ENCODE assay signal across 21 cellular contexts in the genomic region with DNA sequence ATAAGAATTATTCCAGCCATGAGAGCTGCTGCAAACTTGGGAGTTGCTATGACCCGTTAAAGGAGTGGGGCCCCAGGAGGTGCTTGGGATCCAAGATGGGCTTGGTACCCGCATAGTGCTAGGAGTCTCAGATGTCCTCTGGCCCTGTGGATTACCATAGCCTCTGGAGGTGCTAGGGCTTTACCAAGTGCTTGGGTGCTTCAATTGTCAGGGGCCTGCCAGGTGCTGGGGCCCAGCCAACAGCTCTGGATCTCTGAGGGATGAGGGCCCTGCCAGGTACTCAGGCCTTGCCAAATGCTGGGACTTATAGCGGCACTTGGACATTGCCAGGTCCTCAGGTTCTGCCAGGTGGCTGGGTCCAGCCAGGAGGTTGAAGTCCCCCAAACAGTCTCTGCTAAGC. TPM values are rescaled to one million over a fixed set of nuclear protein-coding genes. Genes with fewer than 3 reads are reported as not detected.
DNase-seq lines count a peak whose midpoint lies in the region; ATAC-seq, FAIRE-seq and TF ChIP-seq lines count a peak whose summit lies in the region.
"Had no signal": no experiment of that assay in that cellular context is flagged by ENCODE, and none has a peak within 500 bp of the region (broad histone marks: within the 10 kb centered on the region; RNA-seq: fewer than 3 reads in every experiment).

No MANE protein-coding gene starts in this region.

- no peak for FAIRE-seq in kidney (lab: Jason Lieb, UNC)
- FAIRE-seq: G401.6, GM12891, GM19239 had no signal

- intact Hi-C loops in heart right ventricle (cut with DNase I) (loop anchor here in 1 of 10 donors (10.0 kb wide), 1 partner anchor 387 kb away; no protein-coding TSS in a partner anchor), kidney (cut with DNase I) (no loop called here)

- no peaks in the 10 kb centered on the region for H3K27me3 Mint-ChIP-seq in osteocyte (ENCODE audit: unreplicated experiment)

- H3K9ac ChIP-seq in kidney (ENCODE audit: low read length in 2 of 2), result no peak overlapping the region
- H3K9ac ChIP-seq: BLaER1, GM23248 had no signal

- ATAC-seq in heart right ventricle (no peak), GM21723 (IDR thresholded peaks at IDR 0.05; ENCODE audit: unreplicated experiment) (no peak)

- H3K36me3 Mint-ChIP-seq in osteocyte (ENCODE audit: unreplicated experiment), result no peaks in the 10 kb centered on the region
- H3K36me3 Mint-ChIP-seq: CD14-positive monocyte; CD4-positive, alpha-beta memory T cell had no signal

- H3K36me3 ChIP-seq in heart right ventricle (no peaks in the 10 kb centered on the region), right atrium auricular region (no peaks in the 10 kb centered on the region), kidney (ENCODE audit: control insufficient read depth in 1 of 2, insufficient read depth in 2 of 2, low read length in 2 of 2) (no peaks in the 10 kb centered on the region)
- H3K36me3 ChIP-seq: BLaER1, HAP-1 had no signal

- no peaks in the 10 kb centered on the region for H3K9me3 ChIP-seq in heart right ventricle
- no peaks in the 10 kb centered on the region for H3K9me3 ChIP-seq in right atrium auricular region
- no peaks in the 10 kb centered on the region for H3K9me3 ChIP-seq in kidney (ENCODE audit: control insufficient read depth in 1 of 2, low read length in 2 of 2)
- H3K9me3 ChIP-seq: BLaER1, HAP-1 had no signal

- TF ChIP-seq CTCF in heart right ventricle (IDR thresholded peaks at IDR 0.05), result no peak
- TF ChIP-seq CTCF in right atrium auricular region (IDR thresholded peaks at IDR 0.05), result no peak
- TF ChIP-seq CTCF in kidney (IDR thresholded peaks at IDR 0.05; ENCODE audit: borderline replicate concordance, extremely low read depth, insufficient read depth), result no peak
- no peak for TF ChIP-seq CTCF in osteocyte (IDR thresholded peaks at IDR 0.05)

- H3K4me3 ChIP-seq in heart right ventricle (no peak overlapping the region), right atrium auricular region (no peak overlapping the region), kidney (ENCODE audit: low read length in 2 of 2) (no peak overlapping the region)
- H3K4me3 ChIP-seq: BLaER1, GM23248, HAP-1 had no signal

- H3K27ac ChIP-seq in heart right ventricle (peak overlapping the region in 8 of 10 donors; percentile 3 to 73 (median 50)), right atrium auricular region (no peak overlapping the region), kidney (ENCODE audit: low read depth in 2 of 2, low read length in 2 of 2) (no peak overlapping the region)
- H3K27ac ChIP-seq: BLaER1, GM23248, HL-60 had no signal

- H3K4me1 ChIP-seq in heart right ventricle, result no peaks in the 10 kb centered on the region
- no peaks in the 10 kb centered on the region for H3K4me1 ChIP-seq in right atrium auricular region
- H3K4me1 ChIP-seq in kidney (ENCODE audit: control insufficient read depth in 1 of 2, insufficient read depth in 1 of 2, low read depth in 1 of 2, low read length in 2 of 2), result no peaks in the 10 kb centered on the region
- H3K4me1 ChIP-seq: BLaER1, HAP-1 had no signal

- H3K4me3 Mint-ChIP-seq in osteocyte (ENCODE audit: unreplicated experiment), result no peak overlapping the region
- H3K4me3 Mint-ChIP-seq: CD14-positive monocyte; CD4-positive, alpha-beta memory T cell had no signal

- H3K27me3 ChIP-seq in heart right ventricle (peaks cover 0 to 18% (median 0%) of the 10 kb centered on the region in 7 donors), right atrium auricular region (no peaks in the 10 kb centered on the region)

- H3K27ac Mint-ChIP-seq in osteocyte (ENCODE audit: unreplicated experiment), result no peak overlapping the region
- H3K27ac Mint-ChIP-seq: CD14-positive monocyte; CD4-positive, alpha-beta memory T cell had no signal

- no peaks in the 10 kb centered on the region for H3K9me3 Mint-ChIP-seq in osteocyte (ENCODE audit: unreplicated experiment)
- H3K9me3 Mint-ChIP-seq: CD4-positive, alpha-beta memory T cell had no signal

- H3K4me1 Mint-ChIP-seq in osteocyte (ENCODE audit: unreplicated experiment), result no peaks in the 10 kb centered on the region
- H3K4me1 Mint-ChIP-seq: CD14-positive monocyte; CD4-positive, alpha-beta memory T cell had no signal

- 83 to 89% methylated on average over 3 of the region's 3 CpGs for WGBS in heart right ventricle, 2 donors

- DNase-seq in heart right ventricle, result no peak
- no peak for DNase-seq in right atrium auricular region (ENCODE audit: low spot score)
- DNase-seq in kidney, result peak; percentile 39
- peak; percentile 75 for DNase-seq in osteocyte (ENCODE audit: extremely low spot score, unreplicated experiment)
- no peak for DNase-seq in SK-N-DZ (ENCODE audit: low spot score)
- no peak for DNase-seq in NCI-H1417 (lab: John Stamatoyannopoulos, UW)
- DNase-seq: 8988T; Calu3; CD4-positive, alpha-beta memory T cell; DND-41; EL; GM23248; IMR-90 had no signal

RNA-seq across cellular contexts. Expression of a gene that starts 32.0 kb away (rescaled TPM):
- 1 to 10 TPM; 1.5 to 4.9 (median 2.3) TPM for total RNA-seq in heart right ventricle
- under 1 TPM; 0.25 to 0.66 TPM for polyA plus RNA-seq in heart right ventricle
- total RNA-seq in right atrium auricular region, result 1 to 10 TPM; 1.7 to 2.2 TPM
- 4.6 TPM for total RNA-seq in kidney
- 3.4 TPM for polyA plus RNA-seq in kidney (ENCODE audit: insufficient read depth, low read depth, low replicate concordance)
- 1.6 and 1.7 TPM in 2 replicates for total RNA-seq in osteocyte
- 0.01 TPM in 1 of 2 replicates, not detected in the other for polyA plus RNA-seq in SK-N-DZ (2014; cell fraction: cytosol; rRNA removed)
- 0.12 and 0.64 TPM in 2 replicates for polyA plus RNA-seq in SK-N-DZ (2014; cell fraction: nucleus; rRNA removed)

Comparison
In these comparisons a context has a peak if more than half of its experiments do, and no peak if none do; other contexts are left out.
1. H3K27ac ChIP-seq: peak in heart right ventricle (8 of 10); none in right atrium auricular region (0 of 2) and kidney (0 of 2).
2. DNase-seq: peak in kidney (single experiment) and osteocyte (single experiment); none in heart right ventricle (0 of 2), right atrium auricular region (single experiment), SK-N-DZ (single experiment) and NCI-H1417 (0 of 3).